ENCODE assay signal across 8 cellular contexts in genomic region chr14:48113713-48114112, GRCh38.
"Had no signal": no experiment of that assay in that cellular context is flagged by ENCODE, and none has a peak within 500 bp of the region (broad histone marks: within the 10 kb centered on the region; RNA-seq: fewer than 3 reads in every experiment).

No MANE protein-coding gene starts in this region.

- H3K4me3 Mint-ChIP-seq: IgD-negative memory B cell had no signal

- H3K4me3 ChIP-seq: K562 had no signal

- H3K27ac ChIP-seq: HL-60, KMS-11 had no signal

- H3K9ac ChIP-seq: KMS-11 had no signal

- H3K27me3 Mint-ChIP-seq: IgD-negative memory B cell had no signal

- H3K4me2 ChIP-seq: KMS-11 had no signal

- H3K27ac Mint-ChIP-seq: IgD-negative memory B cell had no signal

- H3K4me1 Mint-ChIP-seq: IgD-negative memory B cell had no signal

- FAIRE-seq: HTR-8/SVneo, K562 had no signal

- ATAC-seq: K562 had no signal

- DNase-seq: Karpas-422, KBM-7, KG1 had no signal

- H3K36me3 Mint-ChIP-seq: IgD-negative memory B cell had no signal
